In genomic region chr5:29238115-29238514, GRCh38 we compare ENCODE assay signal across 25 cellular contexts.
"Had no signal": no experiment of that assay in that cellular context is flagged by ENCODE, and none has a peak within 500 bp of the region (broad histone marks: within the 10 kb centered on the region; RNA-seq: fewer than 3 reads in every experiment).

No MANE protein-coding gene starts in this region.

- H3K9me3 ChIP-seq: adrenal gland, body of pancreas, breast epithelium had no signal

- H3K4me3 ChIP-seq: adrenal gland, body of pancreas, breast epithelium, PC-9 had no signal

- H3K4me1 ChIP-seq: adrenal gland, body of pancreas, breast epithelium had no signal

- H3K36me3 ChIP-seq: adrenal gland, breast epithelium had no signal

- H2AFZ ChIP-seq: PC-9 had no signal

- H3K4me2 ChIP-seq: KMS-11, PC-9 had no signal

- H3K27me3 ChIP-seq: adrenal gland, body of pancreas, breast epithelium had no signal

- DNase-seq: activated CD4-positive, alpha-beta memory T cell treated with anti-CD3 and anti-CD28 coated beads for 36 hours; activated CD4-positive, alpha-beta T cell treated with anti-CD3 and anti-CD28 coated beads for 36 hours; activated CD4-positive, alpha-beta T cell treated with anti-CD3 and anti-CD28 coated beads, Interleukin-2, amount 50 U/mL, for 1 hour; activated CD8-positive, alpha-beta memory T cell treated with anti-CD3 and anti-CD28 coated beads, Interleukin-2, amount 50 U/mL, for 4 hours; activated gamma-delta T cell treated with Interleukin-2 at 50 U/mL for 16 hours; activated naive CD4-positive, alpha-beta T cell treated with anti-CD3 and anti-CD28 coated beads for 36 hours; activated T-cell treated with anti-CD3 and anti-CD28 coated beads for 4 hours; activated T-cell treated with anti-CD3 and anti-CD28 coated beads, Interleukin-2, amount 50 U/mL, for 4 hours; adrenal gland; body of pancreas; MM.1S; MV-4-11; NCI-H1092; NCI-H1436 treated with DMSO at 0.1 percent for 48 hours; NCI-H1694 treated with DMSO at 0.1 percent for 48 hours; NCI-H2029 treated with DMSO at 0.1 percent for 48 hours; NCI-H2171 treated with DMSO at 0.1 percent for 48 hours; NCI-H2227 treated with DMSO at 0.1 percent for 48 hours; NCI-H446; NCI-H524; NCI-H69; PC-9 had no signal

- H3K9ac ChIP-seq: KMS-11 had no signal

- H3K27ac ChIP-seq: adrenal gland, body of pancreas, breast epithelium, KMS-11, PC-9, RWPE1 had no signal
